23 cellular contexts compared by ENCODE assay signal in genomic region chr11:23944939-23945338, GRCh38.
DNase-seq lines count a peak whose midpoint lies in the region; ATAC-seq and TF ChIP-seq lines count a peak whose summit lies in the region.
"Had no signal": no experiment of that assay in that cellular context is flagged by ENCODE, and none has a peak within 500 bp of the region (broad histone marks: within the 10 kb centered on the region; RNA-seq: fewer than 3 reads in every experiment).

No MANE protein-coding gene starts in this region.

- H3K9me3 ChIP-seq in heart left ventricle = peaks cover 0 to 4% (median 0%) of the 10 kb centered on the region in 12 donors
- peaks cover 6% of the 10 kb centered on the region for H3K9me3 ChIP-seq in left ventricle myocardium inferior (replicated peaks)
- H3K9me3 ChIP-seq in fibroblast of lung (ENCODE audit: control insufficient read depth, insufficient read depth, low read depth, low read length) = no peaks in the 10 kb centered on the region
- no peaks in the 10 kb centered on the region for H3K9me3 ChIP-seq in right cardiac atrium (ENCODE audit: control insufficient read depth, low read length)
- no peaks in the 10 kb centered on the region for H3K9me3 ChIP-seq in smooth muscle cell (replicated peaks; ENCODE audit: low read depth)
- H3K9me3 ChIP-seq: BE2C had no signal

- H3K4me1 ChIP-seq in heart left ventricle (peaks cover 0 to 4% (median 0%) of the 10 kb centered on the region in 12 donors), left ventricle myocardium inferior (no peaks in the 10 kb centered on the region), fibroblast of lung (ENCODE audit: control insufficient read depth, extremely low read depth, insufficient read depth, low read length) (peaks cover 3% of the 10 kb centered on the region), right cardiac atrium (ENCODE audit: control insufficient read depth, insufficient read depth, low read length) (no peaks in the 10 kb centered on the region), smooth muscle cell (ENCODE audit: low read depth) (no peaks in the 10 kb centered on the region)
- H3K4me1 ChIP-seq: BE2C had no signal

- H3K27ac ChIP-seq in heart left ventricle = no peak overlapping the region
- H3K27ac ChIP-seq in left ventricle myocardium inferior (replicated peaks) = no peak overlapping the region
- H3K27ac ChIP-seq in fibroblast of lung (ENCODE audit: insufficient read depth, low read length) = no peak overlapping the region
- H3K27ac ChIP-seq in right cardiac atrium (ENCODE audit: low read length) = no peak overlapping the region
- H3K27ac ChIP-seq in smooth muscle cell (ENCODE audit: low read depth) = no peak overlapping the region

- H4K20me1 ChIP-seq in fibroblast of lung (ENCODE audit: control insufficient read depth, extremely low read depth, insufficient read depth, low read length) (no peaks in the 10 kb centered on the region), smooth muscle cell (ENCODE audit: low read depth) (no peaks in the 10 kb centered on the region)

- H3K27ac Mint-ChIP-seq in chondrocyte (ENCODE audit: unreplicated experiment) = no peak overlapping the region
- H3K27ac Mint-ChIP-seq: CD4-positive, CD25-positive, alpha-beta regulatory T cell; CD8-positive, alpha-beta memory T cell; HFFc6; IgD-negative memory B cell had no signal

- H3K27me3 ChIP-seq in heart left ventricle (no peaks in the 10 kb centered on the region), left ventricle myocardium inferior (ENCODE audit: low read depth) (no peaks in the 10 kb centered on the region), fibroblast of lung (ENCODE audit: control insufficient read depth, insufficient read depth, low read length) (no peaks in the 10 kb centered on the region), right cardiac atrium (ENCODE audit: control insufficient read depth, insufficient read depth) (no peaks in the 10 kb centered on the region), smooth muscle cell (ENCODE audit: low read depth) (no peaks in the 10 kb centered on the region)
- H3K27me3 ChIP-seq: BE2C had no signal

- H3K36me3 Mint-ChIP-seq in chondrocyte (ENCODE audit: low read depth) = no peaks in the 10 kb centered on the region
- H3K36me3 Mint-ChIP-seq: CD4-positive, CD25-positive, alpha-beta regulatory T cell; CD8-positive, alpha-beta memory T cell; IgD-negative memory B cell had no signal

- TF ChIP-seq POLR2A in heart left ventricle (IDR thresholded peaks at IDR 0.05) = no peak

- H3K4me3 ChIP-seq in heart left ventricle (no peak overlapping the region), left ventricle myocardium inferior (no peak overlapping the region), fibroblast of lung (replicated peaks in 1 of 4; ENCODE audit: control extremely low read depth in 1 of 4, insufficient read depth in 1 of 4, low read depth in 3 of 4, low read length in 4 of 4) (no peak overlapping the region), right cardiac atrium (ENCODE audit: low read length) (no peak overlapping the region), smooth muscle cell (no peak overlapping the region)
- H3K4me3 ChIP-seq: GM12878 had no signal

- H3K4me2 ChIP-seq in fibroblast of lung (ENCODE audit: extremely low read depth, insufficient read depth, low read length) (no peak overlapping the region), smooth muscle cell (no peak overlapping the region)

- peak overlapping the region; percentile 24 for H2AFZ ChIP-seq in fibroblast of lung (ENCODE audit: low read length)
- H2AFZ ChIP-seq in smooth muscle cell (ENCODE audit: low read depth) = peak overlapping the region; percentile 58

- no peak overlapping the region for H3K4me3 Mint-ChIP-seq in chondrocyte (ENCODE audit: unreplicated experiment)
- H3K4me3 Mint-ChIP-seq: CD4-positive, CD25-positive, alpha-beta regulatory T cell; CD8-positive, alpha-beta memory T cell; HFFc6; IgD-negative memory B cell had no signal

- TF ChIP-seq CTCF in heart left ventricle (IDR thresholded peaks at IDR 0.05) (no peak), left ventricle myocardium inferior (IDR thresholded peaks at IDR 0.05; ENCODE audit: borderline replicate concordance) (no peak), fibroblast of lung (conservative IDR thresholded peaks at IDR 0.05 in 1 of 2, IDR thresholded peaks at IDR 0.05 in 1 of 2; ENCODE audit: low read depth in 1 of 2, low read length in 2 of 2) (no peak), smooth muscle cell (IDR thresholded peaks at IDR 0.05; ENCODE audit: borderline replicate concordance, insufficient read depth, poor library complexity, severe bottlenecking) (no peak), chondrocyte (IDR thresholded peaks at IDR 0.05) (no peak)

- peaks cover 13% of the 10 kb centered on the region for H3K4me1 Mint-ChIP-seq in chondrocyte (ENCODE audit: low read depth)
- H3K4me1 Mint-ChIP-seq: CD4-positive, CD25-positive, alpha-beta regulatory T cell; CD8-positive, alpha-beta memory T cell; IgD-negative memory B cell had no signal

- H3K9me3 Mint-ChIP-seq in chondrocyte (ENCODE audit: low read depth) = no peaks in the 10 kb centered on the region
- H3K9me3 Mint-ChIP-seq: HFFc6 had no signal

- 51 to 58% (median 53%) methylated on average over 2 of the region's 2 CpGs for WGBS in heart left ventricle, 4 donors
- 44% methylated on average over 2 of the region's 2 CpGs for WGBS in right cardiac atrium
- 82% methylated on average over 2 of the region's 2 CpGs for WGBS in smooth muscle cell (ENCODE audit: low lambda C conversion rate)

- intact Hi-C loops in heart left ventricle (cut with DNase I) (no loop called here), left ventricle myocardium inferior (cut with micrococcal nuclease) (no loop called here), right cardiac atrium (cut with DNase I) (no loop called here)

- no peaks in the 10 kb centered on the region for H3K36me3 ChIP-seq in heart left ventricle
- no peaks in the 10 kb centered on the region for H3K36me3 ChIP-seq in left ventricle myocardium inferior
- no peaks in the 10 kb centered on the region for H3K36me3 ChIP-seq in fibroblast of lung (ENCODE audit: control insufficient read depth, insufficient read depth, low read length)
- H3K36me3 ChIP-seq in smooth muscle cell (ENCODE audit: low read depth) = no peaks in the 10 kb centered on the region
- H3K36me3 ChIP-seq: BE2C had no signal

- H3K9ac ChIP-seq in fibroblast of lung (ENCODE audit: insufficient read depth, low read length) = no peak overlapping the region
- H3K9ac ChIP-seq in smooth muscle cell (ENCODE audit: low read depth) = no peak overlapping the region

- H3K27me3 Mint-ChIP-seq in chondrocyte (ENCODE audit: low read depth) = no peaks in the 10 kb centered on the region
- H3K27me3 Mint-ChIP-seq: CD4-positive, CD25-positive, alpha-beta regulatory T cell; CD8-positive, alpha-beta memory T cell; IgD-negative memory B cell had no signal

- H3K79me2 ChIP-seq in fibroblast of lung (ENCODE audit: control insufficient read depth, insufficient read depth, low read length) (no peaks in the 10 kb centered on the region), smooth muscle cell (ENCODE audit: low read depth) (no peaks in the 10 kb centered on the region)

- peak in 1 of 4 donors; percentile 88 for ATAC-seq in heart left ventricle
- peak in 1 of 2 donors; percentile 72 for ATAC-seq in right cardiac atrium
- ATAC-seq: GM12878, HCT116 had no signal

- DNase-seq in heart left ventricle (peak in 3 of 5 donors; percentile 28 to 50 (median 30)), left ventricle myocardium inferior (no peak), fibroblast of lung (ENCODE audit: low read depth in 2 of 2) (no peak), right cardiac atrium (peak in 2 of 3 donors; percentile 27 to 57), smooth muscle cell (lab: John Stamatoyannopoulos, UW; ENCODE audit: unreplicated experiment) (no peak), H4 (ENCODE audit: low spot score) (no peak), chondrocyte (ENCODE audit: low spot score) (no peak), NCI-H1048 (lab: John Stamatoyannopoulos, UW) (no peak)
- DNase-seq: ACHN; BE2C; C1 segment of cervical spinal cord; CD4-positive, CD25-positive, alpha-beta regulatory T cell; CD8-positive, alpha-beta memory T cell; COR-L47; DMS 273 treated with DMSO at 0.1 percent for 48 hours; DMS53; DND-41; EL; H7; HFFc6 had no signal

- H3F3A ChIP-seq in smooth muscle cell (ENCODE audit: low read depth) = no peaks in the 10 kb centered on the region

Comparison
In these comparisons a context has a peak if more than half of its experiments do, and no peak if none do; other contexts are left out.
1. DNase-seq: peak in heart left ventricle (3 of 5) and right cardiac atrium (2 of 3); none in left ventricle myocardium inferior (single experiment), fibroblast of lung (0 of 2), smooth muscle cell (single experiment), H4 (single experiment), chondrocyte (single experiment) and NCI-H1048 (single experiment).